15 cellular contexts compared by ENCODE assay signal in the genomic region with DNA sequence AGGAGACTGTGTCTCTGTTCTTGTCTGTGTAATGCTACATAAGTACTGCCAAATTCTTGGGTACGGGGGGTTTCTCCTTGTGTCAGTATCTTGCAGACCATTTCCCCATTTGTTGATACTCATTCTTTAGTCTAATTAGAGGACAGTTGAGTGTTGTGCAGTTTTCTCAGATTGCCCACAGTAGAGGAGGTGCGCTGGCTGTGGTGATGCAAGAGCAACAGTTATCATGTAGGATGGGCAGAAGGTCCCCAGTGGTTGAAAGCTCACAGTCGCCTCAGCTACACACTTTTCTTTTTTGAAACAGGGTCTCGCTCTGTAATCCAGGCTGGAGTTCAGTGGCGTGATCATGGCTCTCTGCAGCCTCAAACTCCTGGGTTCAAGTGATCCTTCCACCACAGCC.
"Had no signal": no experiment of that assay in that cellular context is flagged by ENCODE, and none has a peak within 500 bp of the region (broad histone marks: within the 10 kb centered on the region; RNA-seq: fewer than 3 reads in every experiment).

No MANE protein-coding gene starts in this region.

- H3K36me3 ChIP-seq: neutrophil, thoracic aorta, transverse colon had no signal

- H3K4me3 ChIP-seq: hepatocyte, stomach, thoracic aorta, transverse colon had no signal

- DNase-seq: erythroblast; foreskin keratinocyte; left colon; naive thymus-derived CD4-positive, alpha-beta T cell; right cardiac atrium; small intestine; stimulated activated CD4-positive, alpha-beta T cell treated with anti-CD3 and anti-CD28 coated beads, Interleukin-12 subunit alpha, Interleukin-12 subunit beta, amount 100 ng/mL, for 4 hours; stimulated activated naive CD4-positive, alpha-beta T cell; stomach; substantia nigra; transverse colon had no signal

- H3K36me3 Mint-ChIP-seq: naive thymus-derived CD4-positive, alpha-beta T cell had no signal

- H3K27ac ChIP-seq: foreskin keratinocyte, hepatocyte, neutrophil, stomach, thoracic aorta, transverse colon had no signal

- ATAC-seq: foreskin keratinocyte; left colon; naive thymus-derived CD4-positive, alpha-beta T cell; right cardiac atrium had no signal

- H3K27me3 ChIP-seq: foreskin keratinocyte, hepatocyte, neutrophil, stomach, transverse colon had no signal

- H3K4me3 Mint-ChIP-seq: dendritic cell treated with granulocyte-macrophage colony-stimulating factor and Interleukin-4, amounts not matched to agents 40 ng/mL and 50 ng/mL, for 4 days; naive thymus-derived CD4-positive, alpha-beta T cell had no signal

- H3K27me3 Mint-ChIP-seq: dendritic cell treated with granulocyte-macrophage colony-stimulating factor and Interleukin-4, amounts not matched to agents 40 ng/mL and 50 ng/mL, for 4 days had no signal

- H3K9me3 Mint-ChIP-seq: dendritic cell treated with granulocyte-macrophage colony-stimulating factor and Interleukin-4, amounts not matched to agents 40 ng/mL and 50 ng/mL, for 4 days; naive thymus-derived CD4-positive, alpha-beta T cell had no signal

- H3K9me3 ChIP-seq: neutrophil, stomach, thoracic aorta, transverse colon had no signal

- H3K27ac Mint-ChIP-seq: dendritic cell treated with granulocyte-macrophage colony-stimulating factor and Interleukin-4, amounts not matched to agents 40 ng/mL and 50 ng/mL, for 4 days; naive thymus-derived CD4-positive, alpha-beta T cell had no signal

- H3K4me1 Mint-ChIP-seq: naive thymus-derived CD4-positive, alpha-beta T cell had no signal
